ENCODE assay signal across 1 cellular context in genomic region chr3:13528217-13528801, GRCh38.
TF ChIP-seq lines count a peak whose summit lies in the region.

No MANE protein-coding gene starts in this region.

TF ChIP-seq in A549, 52 proteins besides CTCF, POLR2A, EP300 and RAD21 (continued from another document):
- no peak for TF ChIP-seq ATOH8 (CRISPR knock-in tag; IDR thresholded peaks at IDR 0.05; ENCODE audit: low read depth)
